In genomic region chr9:91100878-91101450, GRCh38 we compare ENCODE assay signal across 8 cellular contexts.
DNase-seq lines count a peak whose midpoint lies in the region; ATAC-seq lines count a peak whose summit lies in the region.

No MANE protein-coding gene starts in this region.

- intact Hi-C loops in left ventricle myocardium superior (cut with micrococcal nuclease): no loop called here

- ATAC-seq in activated T-helper 17 cell treated with anti-CD3 and anti-CD28 coated beads, Interleukin-2, amount 50 U/mL, for 72 hours (replicated peaks): peak; percentile 5
- ATAC-seq in left ventricle myocardium superior (peak; percentile 65), GM21619 (IDR thresholded peaks at IDR 0.05; ENCODE audit: unreplicated experiment) (no peak)

- H3K4me1 Mint-ChIP-seq in activated T-helper 17 cell treated with anti-CD3 and anti-CD28 coated beads, Interleukin-2, amount 50 U/mL, for 72 hours: peaks cover 37% of the 10 kb centered on the region

- H3K36me3 Mint-ChIP-seq in activated T-helper 17 cell treated with anti-CD3 and anti-CD28 coated beads, Interleukin-2, amount 50 U/mL, for 72 hours (ENCODE audit: low read depth): peaks cover 20% of the 10 kb centered on the region

- no peaks in the 10 kb centered on the region for H3K9me3 Mint-ChIP-seq in activated T-helper 17 cell treated with anti-CD3 and anti-CD28 coated beads, Interleukin-2, amount 50 U/mL, for 72 hours

- H3K4me3 Mint-ChIP-seq in activated T-helper 17 cell treated with anti-CD3 and anti-CD28 coated beads, Interleukin-2, amount 50 U/mL, for 72 hours: peak overlapping the region; percentile 75

- DNase-seq in HuH-7 (ENCODE audit: low spot score) (peak; percentile 35), left ventricle myocardium superior (peak; percentile 70), NCI-H1048 (lab: John Stamatoyannopoulos, UW) (no peak), GM03348 (ENCODE audit: low spot score) (no peak), mesenteric fat pad (ENCODE audit: low spot score) (no peak)
- peak; percentile 52 for DNase-seq in stimulated activated CD8-positive, alpha-beta memory T cell treated with anti-CD3 and anti-CD28 coated beads, Interleukin-4, amount 100 ng/mL, for 48 hours

- H3K27ac Mint-ChIP-seq in activated T-helper 17 cell treated with anti-CD3 and anti-CD28 coated beads, Interleukin-2, amount 50 U/mL, for 72 hours: peak overlapping the region; percentile 93

- H3K27me3 Mint-ChIP-seq in activated T-helper 17 cell treated with anti-CD3 and anti-CD28 coated beads, Interleukin-2, amount 50 U/mL, for 72 hours: no peaks in the 10 kb centered on the region

Comparison
In these comparisons a context has a peak if more than half of its experiments do, and no peak if none do; other contexts are left out.
1. DNase-seq: peak in HuH-7 (single experiment), left ventricle myocardium superior (single experiment) and stimulated activated CD8-positive, alpha-beta memory T cell treated with anti-CD3 and anti-CD28 coated beads, Interleukin-4, amount 100 ng/mL, for 48 hours (single experiment); none in NCI-H1048 (single experiment), GM03348 (single experiment) and mesenteric fat pad (single experiment).